ENCODE assay signal across 7 cellular contexts in genomic region chr5:161900981-161901380, GRCh38. TPM values are rescaled to one million over a fixed set of nuclear protein-coding genes. Genes with fewer than 3 reads are reported as not detected.
"Had no signal": no experiment of that assay in that cellular context is flagged by ENCODE, and none has a peak within 500 bp of the region (broad histone marks: within the 10 kb centered on the region; RNA-seq: fewer than 3 reads in every experiment).

No MANE protein-coding gene starts in this region.

- DNase-seq: IMR-90, KBM-7, KG1 had no signal

- ATAC-seq: HepG2, K562 had no signal

RNA-seq across cellular contexts. Expression of gene GABRA1, which starts 53.1 kb away (rescaled TPM):
- total RNA-seq: HepG2, HT-29, HT1080, IMR-90, K562 had no signal
